8 cellular contexts compared by ENCODE assay signal in the genomic region with DNA sequence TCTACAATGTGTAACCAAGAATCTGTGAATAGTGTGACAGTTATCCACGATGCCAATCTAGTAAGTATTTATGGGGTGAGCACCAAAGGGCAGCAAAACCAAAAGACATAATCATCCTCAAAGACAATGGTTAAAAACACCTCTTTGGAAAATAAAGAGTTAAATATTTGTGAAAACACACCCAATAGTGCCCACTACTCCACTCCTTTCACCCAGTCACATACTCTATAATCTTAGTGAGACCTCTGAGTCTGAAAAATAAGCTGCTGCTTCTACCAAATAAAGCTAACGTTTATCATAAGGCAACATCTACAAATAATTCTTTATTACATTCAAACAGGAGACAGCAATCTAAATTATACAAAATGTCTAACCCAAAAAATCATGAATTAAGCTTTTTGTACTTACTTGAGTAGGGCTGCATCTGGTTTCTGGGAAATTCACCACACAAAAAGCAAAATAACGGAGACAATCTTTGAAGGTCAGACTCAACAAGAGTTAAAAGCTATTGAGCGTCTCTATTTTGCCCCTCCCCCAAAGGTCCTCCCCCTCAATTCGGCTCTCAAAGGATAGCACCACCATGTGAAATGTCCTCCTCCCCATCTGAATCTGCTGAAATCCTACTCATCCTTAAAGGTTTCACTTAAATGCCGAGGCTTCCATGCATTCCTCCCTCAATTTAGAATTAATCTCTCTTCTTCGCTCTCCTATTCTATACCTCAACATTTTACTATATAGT. TPM values are rescaled to one million over a fixed set of nuclear protein-coding genes. Genes with fewer than 3 reads are reported as not detected.
DNase-seq lines count a peak whose midpoint lies in the region; ATAC-seq, FAIRE-seq and TF ChIP-seq lines count a peak whose summit lies in the region.

No MANE protein-coding gene starts in this region.

- no peak for FAIRE-seq in HTR-8/SVneo (lab: Jason Lieb, UNC)

- no peak for TF ChIP-seq CTCF in AG09309 (IDR thresholded peaks at IDR 0.05; ENCODE audit: control insufficient read depth, insufficient read depth, low read depth, low read length, missing control alignments)
- no peak for TF ChIP-seq CTCF in vagina (IDR thresholded peaks at IDR 0.05)

- DNase-seq in AG09309 (ENCODE audit: low read depth): no peak
- DNase-seq in HTR-8/SVneo (ENCODE audit: insufficient read length, low spot score): peak; percentile 37
- DNase-seq in cerebellum (ENCODE audit: low spot score): peak; percentile 28
- peak; percentile 32 to 44 for DNase-seq in lung microvascular endothelial cell (ENCODE audit: low read depth in 2 of 2)
- DNase-seq in vagina (ENCODE audit: extremely low spot score in 2 of 2): no peak
- no peak for DNase-seq in activated effector memory CD4-positive, alpha-beta T cell treated with Interleukin-2 at 50 U/mL for 16 hours
- DNase-seq in NCI-H1436 treated with DMSO at 0.1 percent for 48 hours (lab: John Stamatoyannopoulos, UW): no peak

- H3K9me3 ChIP-seq in vagina: no peaks in the 10 kb centered on the region

- no peak for TF ChIP-seq POLR2A in vagina (IDR thresholded peaks at IDR 0.05)

- no peaks in the 10 kb centered on the region for H3K36me3 ChIP-seq in vagina

- H3K27ac ChIP-seq in vagina: peak overlapping the region; percentile 90

- H3K4me3 ChIP-seq in AG09309 (ENCODE audit: control insufficient read depth, low read depth, low read length) (peak overlapping the region; percentile 99), vagina (peak overlapping the region; percentile 71 to 73)

- H3K4me1 ChIP-seq in vagina: peaks cover 44% of the 10 kb centered on the region

- H3K27me3 ChIP-seq in vagina: no peaks in the 10 kb centered on the region

- no peak for ATAC-seq in HG03108 (IDR thresholded peaks at IDR 0.05; ENCODE audit: unreplicated experiment)

- intact Hi-C loops in vagina (cut with DNase I): loop anchor here (10.0 kb wide), 1 partner anchor 282 kb away; no protein-coding TSS in a partner anchor

RNA-seq across cellular contexts. Expression of gene RAPH1, which starts 2.0 kb away (rescaled TPM):
- total RNA-seq in cerebellum: 51.0 TPM
- 17.3 and 24.6 TPM in 2 replicates for total RNA-seq in lung microvascular endothelial cell
- 22.6 TPM for total RNA-seq in vagina

Comparison
In these comparisons a context has a peak if more than half of its experiments do, and no peak if none do; other contexts are left out.
1. DNase-seq: peak in HTR-8/SVneo (single experiment), cerebellum (single experiment) and lung microvascular endothelial cell (2 of 2); none in AG09309 (single experiment), vagina (0 of 2), activated effector memory CD4-positive, alpha-beta T cell treated with Interleukin-2 at 50 U/mL for 16 hours (single experiment) and NCI-H1436 treated with DMSO at 0.1 percent for 48 hours (single experiment).